In genomic region chr2:177237932-177238331, GRCh38 we compare ENCODE assay signal across 19 cellular contexts. TPM values are rescaled to one million over a fixed set of nuclear protein-coding genes. Genes with fewer than 3 reads are reported as not detected.
DNase-seq lines count a peak whose midpoint lies in the region; ATAC-seq, FAIRE-seq and TF ChIP-seq lines count a peak whose summit lies in the region.
"Had no signal": no experiment of that assay in that cellular context is flagged by ENCODE, and none has a peak within 500 bp of the region (broad histone marks: within the 10 kb centered on the region; RNA-seq: fewer than 3 reads in every experiment).

No MANE protein-coding gene starts in this region.

- H4K20me1 ChIP-seq in GM23248 (ENCODE audit: insufficient read depth) (peaks cover 16% of the 10 kb centered on the region; the same call in 1 of the 2 replicates), MM.1S (ENCODE audit: insufficient read depth, low read length) (no peaks in the 10 kb centered on the region)

- H3K9me2 ChIP-seq in GM23248 (ENCODE audit: insufficient read depth) (no peaks in the 10 kb centered on the region), MM.1S (replicated peaks; ENCODE audit: insufficient read depth, low read length) (no peaks in the 10 kb centered on the region)

- H3F3A ChIP-seq in GM23248 (ENCODE audit: insufficient read depth) (peaks cover 79% of the 10 kb centered on the region), MM.1S (ENCODE audit: insufficient read depth, low read length) (0 out of 2 replicates have a peak, but pooled peaks cover 5% of the 10 kb centered on the region)

- H3K4me3 ChIP-seq in CD4-positive, alpha-beta memory T cell (ENCODE audit: low read length in 2 of 2), result no peak overlapping the region
- H3K4me3 ChIP-seq in GM23248, result no peak overlapping the region
- no peak overlapping the region for H3K4me3 ChIP-seq in gastrocnemius medialis
- H3K4me3 ChIP-seq in MM.1S (ENCODE audit: low read length), result no peak overlapping the region

- TF ChIP-seq POLR2A in gastrocnemius medialis (IDR thresholded peaks at IDR 0.05), result no peak

- no peak for ATAC-seq in gastrocnemius medialis
- ATAC-seq: sciatic nerve had no signal

- CTCF ChIA-PET in CD4-positive, alpha-beta memory T cell (lab: Charles Lee; ENCODE audit: partially characterized antibody), result interaction anchor here (1.0 to 4.8 kb wide), 4 partner anchors 9 to 43 kb away, joined by 3 to 46 read pairs (median 3); partner anchors contain the start of gene NFE2L2

- peaks cover 0 to 2% (median 0%) of the 10 kb centered on the region in 8 donors for H3K9me3 Mint-ChIP-seq in CD4-positive, alpha-beta memory T cell

- POLR2A ChIA-PET in CD4-positive, alpha-beta memory T cell (lab: Charles Lee; ENCODE audit: partially characterized antibody), result interaction anchor here (1.1 to 7.4 kb wide), 4 partner anchors 9 to 27 kb away, joined by 3 to 108 read pairs (median 27); partner anchors contain the start of gene NFE2L2

- H3K27me3 ChIP-seq in CD4-positive, alpha-beta memory T cell (ENCODE audit: insufficient read depth, low read length), result no peaks in the 10 kb centered on the region
- H3K27me3 ChIP-seq in GM23248 (replicated peaks; ENCODE audit: insufficient read depth) (no peaks in the 10 kb centered on the region), gastrocnemius medialis (no peaks in the 10 kb centered on the region), MM.1S (replicated peaks; ENCODE audit: insufficient read depth, low read length) (no peaks in the 10 kb centered on the region)

- H3K27ac ChIP-seq in CD4-positive, alpha-beta memory T cell (ENCODE audit: low read depth, low read length), result no peak overlapping the region
- H3K27ac ChIP-seq in GM23248 (peak overlapping the region; percentile 8; the same call in 1 of the 2 replicates), epithelial cell of prostate (peak overlapping the region; percentile 98), gastrocnemius medialis (peak overlapping the region; percentile 78 to 83 (median 82)), MM.1S (ENCODE audit: low read length) (no peak overlapping the region)

- in situ Hi-C loops in GM23248 (cut with MboI) (no loop called here), gastrocnemius medialis (cut with MboI; ENCODE audit: low sequenced_read_pairs in 4 of 4) (no loop called here)

- H3K4me2 ChIP-seq in GM23248 (ENCODE audit: unreplicated experiment) (no peak overlapping the region), MM.1S (ENCODE audit: low read depth, low read length) (no peak overlapping the region)

- no peak for DNase-seq in CD4-positive, alpha-beta memory T cell
- DNase-seq in GM23248, result no peak
- no peak for DNase-seq in epithelial cell of prostate (ENCODE audit: low read depth, low spot score)
- DNase-seq in gastrocnemius medialis, result no peak
- no peak for DNase-seq in frontal cortex (ENCODE audit: low spot score in 2 of 2)
- DNase-seq in amniotic stem cell (lab: John Stamatoyannopoulos, UW), result no peak
- no peak for DNase-seq in MM.1S
- DNase-seq: activated CD4-positive, CD25-positive, alpha-beta regulatory T cell treated with anti-CD3 and anti-CD28 coated beads, Interleukin-2, amount 50 U/mL, for 72 hours; activated T-cell treated with anti-CD3 and anti-CD28 coated beads for 4 hours; DMS53; effector memory CD4-positive, alpha-beta T cell; KG1; midbrain; NCI-H1105; nucleus accumbens; OCI-M1 had no signal

- TF ChIP-seq CTCF in gastrocnemius medialis (IDR thresholded peaks at IDR 0.05 in 4 of 5, conservative IDR thresholded peaks at IDR 0.05 in 1 of 5) (no peak), MM.1S (IDR thresholded peaks at IDR 0.05; ENCODE audit: low read length) (no peak)

- no peaks in the 10 kb centered on the region for H3K9me3 ChIP-seq in CD4-positive, alpha-beta memory T cell (ENCODE audit: control insufficient read depth in 1 of 2, low read length in 2 of 2)
- no peaks in the 10 kb centered on the region for H3K9me3 ChIP-seq in GM23248 (ENCODE audit: low read depth)
- H3K9me3 ChIP-seq in gastrocnemius medialis, result no peaks in the 10 kb centered on the region
- H3K9me3 ChIP-seq in MM.1S (replicated peaks; ENCODE audit: insufficient read depth, low read length), result no peaks in the 10 kb centered on the region

- no peak for FAIRE-seq in frontal cortex (lab: Jason Lieb, UNC)
- FAIRE-seq: H54, keratinocyte had no signal

- peaks cover 68% of the 10 kb centered on the region for H3K4me1 ChIP-seq in CD4-positive, alpha-beta memory T cell (ENCODE audit: insufficient read depth, low read length)
- H3K4me1 ChIP-seq in GM23248 (ENCODE audit: insufficient read depth), result peaks cover 49% of the 10 kb centered on the region
- H3K4me1 ChIP-seq in gastrocnemius medialis, result peaks cover 90 to 96% of the 10 kb centered on the region in 2 donors
- H3K4me1 ChIP-seq in MM.1S (ENCODE audit: low read length), result peaks cover 25% of the 10 kb centered on the region

- peaks cover 18 to 38% of the 10 kb centered on the region in 2 donors for H3K36me3 Mint-ChIP-seq in CD4-positive, alpha-beta memory T cell

- H3K79me2 ChIP-seq in GM23248 (ENCODE audit: insufficient read depth) (peaks cover 98% of the 10 kb centered on the region), MM.1S (ENCODE audit: low read length) (peaks cover 80% of the 10 kb centered on the region)

- H3K27me3 Mint-ChIP-seq in CD4-positive, alpha-beta memory T cell, result no peaks in the 10 kb centered on the region

- peaks cover 48 to 77% (median 64%) of the 10 kb centered on the region in 4 donors for H3K4me1 Mint-ChIP-seq in CD4-positive, alpha-beta memory T cell

- H3K9ac ChIP-seq in GM23248 (no peak overlapping the region), MM.1S (ENCODE audit: low read length) (no peak overlapping the region)

- H2AFZ ChIP-seq in GM23248, result no peak overlapping the region
- no peak overlapping the region for H2AFZ ChIP-seq in MM.1S (ENCODE audit: low read length)

- H3K27ac Mint-ChIP-seq in CD4-positive, alpha-beta memory T cell, result peak overlapping the region in 5 of 7 donors; percentile 29 to 79 (median 42)

- 55 to 61% methylated on average over 2 of the region's 2 CpGs for WGBS in GM23248 (ENCODE audit: low coverage in 1 of 2, low lambda C conversion rate in 2 of 2, missing lambda C conversion rate in 2 of 2), 2 experiments

- peak overlapping the region in 1 of 8 donors; percentile 40 for H3K4me3 Mint-ChIP-seq in CD4-positive, alpha-beta memory T cell

- H3K36me3 ChIP-seq in CD4-positive, alpha-beta memory T cell (ENCODE audit: insufficient read depth, low read length), result peaks cover 2% of the 10 kb centered on the region
- H3K36me3 ChIP-seq in GM23248 (ENCODE audit: low read depth) (peaks cover 23% of the 10 kb centered on the region), gastrocnemius medialis (peaks cover 0 to 4% of the 10 kb centered on the region in 2 donors), MM.1S (replicated peaks; ENCODE audit: insufficient read depth, low read length) (no peaks in the 10 kb centered on the region; the same call in 1 of the 2 replicates)

- intact Hi-C loops in CD4-positive, alpha-beta memory T cell (cut with micrococcal nuclease), result no loop called here
- intact Hi-C loops in gastrocnemius medialis (cut with DNase I; ENCODE audit: low total_unique reads), result no loop called here

RNA-seq across cellular contexts. Expression of gene HNRNPA3, which starts 25.3 kb away (rescaled TPM):
- 100 to 1,000 TPM; 172 to 175 TPM for total RNA-seq in CD4-positive, alpha-beta memory T cell
- 10 to 100 TPM; 41.1 to 64.5 TPM for polyA plus RNA-seq in CD4-positive, alpha-beta memory T cell
- 15.0 and 19.7 TPM in 2 replicates for total RNA-seq in GM23248 (2014; rRNA removed; shearing (Covaris generic))
- 47.1 and 51.0 TPM in 2 replicates for polyA plus RNA-seq in GM23248 (2016; fragmentation: Nextera tagmentation; extraction: Ambion mirVana)
- total RNA-seq in gastrocnemius medialis, result 10 to 100 TPM; 16.1 to 32.2 (median 22.4) TPM
- total RNA-seq in frontal cortex, result 63.2 TPM

RNA-seq across cellular contexts. Expression of gene NFE2L2, which starts 26.6 kb away (rescaled TPM):
- 10 to 100 TPM; 86.9 TPM for total RNA-seq in CD4-positive, alpha-beta memory T cell
- polyA plus RNA-seq in CD4-positive, alpha-beta memory T cell, result 10 to 100 TPM; 39.6 to 63.6 TPM
- total RNA-seq in GM23248 (2014; rRNA removed; shearing (Covaris generic)), result 62.0 and 77.4 TPM in 2 replicates
- 116 and 123 TPM in 2 replicates for polyA plus RNA-seq in GM23248 (2016; fragmentation: Nextera tagmentation; extraction: Ambion mirVana)
- 10 to 100 TPM; 33.0 to 93.3 (median 59.1) TPM for total RNA-seq in gastrocnemius medialis
- 8.6 TPM for total RNA-seq in frontal cortex

Comparison
In these comparisons a context has a peak if more than half of its experiments do, and no peak if none do; other contexts are left out.
1. H3K27ac ChIP-seq: peak in GM23248 (single experiment), epithelial cell of prostate (single experiment) and gastrocnemius medialis (4 of 4); none in CD4-positive, alpha-beta memory T cell (single experiment) and MM.1S (single experiment).